Comparison of ENCODE assay signal across 9 cellular contexts in genomic region chr5:160390787-160391696, GRCh38. TPM values are rescaled to one million over a fixed set of nuclear protein-coding genes. Genes with fewer than 3 reads are reported as not detected.
DNase-seq lines count a peak whose midpoint lies in the region; ATAC-seq, FAIRE-seq and TF ChIP-seq lines count a peak whose summit lies in the region.
"Had no signal": no experiment of that assay in that cellular context is flagged by ENCODE, and none has a peak within 500 bp of the region (broad histone marks: within the 10 kb centered on the region; RNA-seq: fewer than 3 reads in every experiment).

No MANE protein-coding gene starts in this region.

- POLR2A ChIA-PET in HepG2 (lab: Yijun Ruan, JAX), result no interaction called here

- no peak overlapping the region for H2AFZ ChIP-seq in HepG2 (ENCODE audit: low read length)

- CTCF ChIA-PET in HepG2 (lab: Yijun Ruan, JAX; ENCODE audit: low intra/inter-chr PET ratio, low total read pairs), result interaction anchor here (0.9 to 1.6 kb wide), 2 partner anchors 192 to 370 kb away, joined by 3 to 12 read pairs; no protein-coding TSS in a partner anchor

- TF ChIP-seq POLR2A in HepG2 (IDR thresholded peaks at IDR 0.05; ENCODE audit: insufficient read depth in 1 of 2, low read depth in 2 of 2, low read length in 2 of 2), result no peak

- H3K4me1 ChIP-seq in HepG2 (ENCODE audit: insufficient read depth, low read length), result no peaks in the 10 kb centered on the region

- H3K9me3 ChIP-seq in HepG2 (ENCODE audit: low read length), result no peaks in the 10 kb centered on the region; the same call in 1 of the 2 replicates

- ATAC-seq in HepG2, result no peak

- no peaks in the 10 kb centered on the region for H4K20me1 ChIP-seq in HepG2 (ENCODE audit: insufficient read depth, low read length)

- TF ChIP-seq EP300 in HepG2 (IDR thresholded peaks at IDR 0.05; ENCODE audit: low read depth in 2 of 2, low read length in 2 of 2), result no peak
- no peak for TF ChIP-seq EP300 in HepG2 (CRISPR knock-in tag; IDR thresholded peaks at IDR 0.05; ENCODE audit: borderline replicate concordance)

- H3K4me2 ChIP-seq in HepG2 (ENCODE audit: low read depth, low read length), result no peak overlapping the region

- H3K4me3 ChIP-seq in HFF-Myc (replicated peaks; ENCODE audit: low read depth, low read length), result no peak overlapping the region
- H3K4me3 ChIP-seq in HepG2 (replicated peaks in 1 of 3; ENCODE audit: insufficient read depth in 1 of 3, low read depth in 2 of 3, low read length in 3 of 3), result no peak overlapping the region

- no peak overlapping the region for H3K27ac ChIP-seq in HepG2 (ENCODE audit: extremely low read length, insufficient read depth, low read length)
- H3K27ac ChIP-seq: epithelial cell of prostate had no signal

- intact Hi-C loops in HepG2 (cut with micrococcal nuclease; ENCODE audit: unreplicated experiment), result loop anchor here (1.0 kb wide), 1 partner anchor 369 kb away; no protein-coding TSS in a partner anchor

- H3K79me2 ChIP-seq in HepG2 (ENCODE audit: insufficient read depth, low read length), result no peaks in the 10 kb centered on the region

- no peaks in the 10 kb centered on the region for H3K36me3 ChIP-seq in HepG2 (replicated peaks in 1 of 2; ENCODE audit: control insufficient read depth in 1 of 2, insufficient read depth in 2 of 2, low read length in 2 of 2)

- TF ChIP-seq RAD21 in HepG2 (CRISPR knock-in tag; IDR thresholded peaks at IDR 0.05), result no peak

- H3K27me3 ChIP-seq in HepG2 (ENCODE audit: control insufficient read depth in 1 of 2, insufficient read depth in 2 of 2, low read length in 2 of 2), result no peaks in the 10 kb centered on the region

- in situ Hi-C loops in HepG2 (cut with HindIII; ENCODE audit: extremely low pct_ligation_motif_present, low pct_unique_long_range_greater_than_20kb), result no loop called here

- peak; percentile 27 for TF ChIP-seq CTCF in HFF-Myc (IDR thresholded peaks at IDR 0.05; ENCODE audit: low read depth, low read length, missing control alignments)
- peak; percentile 25; the same call in 1 of the 2 replicates for TF ChIP-seq CTCF in HepG2 (CRISPR knock-in tag; IDR thresholded peaks at IDR 0.05)

- H3K9ac ChIP-seq in HepG2 (ENCODE audit: insufficient read depth, low read depth, low read length), result no peak overlapping the region

- peak; percentile 38 for DNase-seq in CD1c-positive myeloid dendritic cell (ENCODE audit: extremely low spot score)
- no peak for DNase-seq in HFF-Myc (ENCODE audit: extremely low read depth, low read depth)
- DNase-seq in amniotic stem cell (lab: John Stamatoyannopoulos, UW), result peak; percentile 40
- peak; percentile 23 for DNase-seq in HepG2 (ENCODE audit: low spot score)
- DNase-seq in activated CD4-positive, alpha-beta T cell treated with anti-CD3 and anti-CD28 coated beads for 48 hours, result no peak
- DNase-seq in NCI-H345 (lab: John Stamatoyannopoulos, UW), result no peak
- no peak for DNase-seq in stimulated activated CD4-positive, alpha-beta T cell treated with anti-CD3 and anti-CD28 coated beads, Interleukin-1b, Interleukin-23, amount 100 ng/mL, for 48 hours
- DNase-seq in GOT3 (lab: John Stamatoyannopoulos, UW), result no peak

- BruUV-seq in HepG2 (replicated peaks; lab: Mats Ljungman, UMichigan), result no TSS peak

- no peak for FAIRE-seq in HepG2 (lab: Jason Lieb, UNC)

- WGBS in HepG2 (ENCODE audit: low lambda C conversion rate), result 70% methylated on average over 8 of the region's 8 CpGs

RNA-seq across cellular contexts. Expression of gene FAM200C, which starts 8.8 kb away (rescaled TPM):
- total RNA-seq in HepG2 (2016; rRNA removed; fragmentation: Illumina TruSeq; extraction: Trizol), result 4.7 and 6.4 TPM in 2 replicates
- 1.4 and 1.5 TPM in 2 replicates for total RNA-seq in HepG2 (2016; cell fraction: cytosol; rRNA removed; fragmentation: Illumina TruSeq; extraction: Trizol; ENCODE audit: low read depth)
- 4.8 and 6.4 TPM in 2 replicates for total RNA-seq in HepG2 (2016; cell fraction: insoluble cytoplasmic fraction; rRNA removed; fragmentation: Illumina TruSeq; extraction: Trizol)
- 2.7 and 2.8 TPM in 2 replicates for total RNA-seq in HepG2 (2016; cell fraction: membrane; rRNA removed; fragmentation: Illumina TruSeq; extraction: Trizol)
- 4.6 and 5.8 TPM in 2 replicates for total RNA-seq in HepG2 (2016; cell fraction: nucleus; rRNA removed; fragmentation: Illumina TruSeq; extraction: Trizol)
- polyA plus RNA-seq in HepG2 (2011; rRNA removed), result 2.7 and 3.2 TPM in 2 replicates
- polyA plus RNA-seq in HepG2 (2011; cell fraction: cytosol; rRNA removed), result 1.2 and 1.5 TPM in 2 replicates
- polyA plus RNA-seq in HepG2 (2011; cell fraction: nucleus; rRNA removed), result 2.3 and 3.1 TPM in 2 replicates
- polyA plus RNA-seq in HepG2 (2012), result 2.5 and 3.8 TPM in 2 replicates
- polyA plus RNA-seq in HepG2 (2016; cell fraction: cytosol; fragmentation: Illumina TruSeq; extraction: Trizol; ENCODE audit: low read depth), result 0.40 and 0.49 TPM in 2 replicates
- 3.9 and 4.4 TPM in 2 replicates for polyA plus RNA-seq in HepG2 (2016; cell fraction: insoluble cytoplasmic fraction; fragmentation: Illumina TruSeq; extraction: Trizol; ENCODE audit: low read depth)
- polyA plus RNA-seq in HepG2 (2016; cell fraction: membrane; fragmentation: Illumina TruSeq; extraction: Trizol; ENCODE audit: low read depth), result 0.83 and 1.1 TPM in 2 replicates
- polyA plus RNA-seq in HepG2 (2016; cell fraction: nucleus; fragmentation: Illumina TruSeq; extraction: Trizol; ENCODE audit: insufficient read depth, low read depth), result 6.4 and 6.6 TPM in 2 replicates
- polyA minus RNA-seq in HepG2 (2011; rRNA and poly(A)+ RNA removed; ENCODE audit: low replicate concordance), result 2.0 and 3.0 TPM in 2 replicates
- 1.9 and 2.4 TPM in 2 replicates for polyA minus RNA-seq in HepG2 (2011; cell fraction: cytosol; rRNA and poly(A)+ RNA removed)
- polyA minus RNA-seq in HepG2 (2011; cell fraction: nucleus; rRNA and poly(A)+ RNA removed), result 8.4 and 11.1 TPM in 2 replicates

RNA-seq across cellular contexts. Expression of gene C1QTNF2, which starts 20.6 kb away (rescaled TPM):
- total RNA-seq in HepG2 (2016; rRNA removed; fragmentation: Illumina TruSeq; extraction: Trizol), result not detected in 2 replicates
- total RNA-seq in HepG2 (2016; cell fraction: cytosol; rRNA removed; fragmentation: Illumina TruSeq; extraction: Trizol; ENCODE audit: low read depth), result not detected in 2 replicates
- total RNA-seq in HepG2 (2016; cell fraction: insoluble cytoplasmic fraction; rRNA removed; fragmentation: Illumina TruSeq; extraction: Trizol), result not detected in 2 replicates
- total RNA-seq in HepG2 (2016; cell fraction: membrane; rRNA removed; fragmentation: Illumina TruSeq; extraction: Trizol), result not detected in 2 replicates
- total RNA-seq in HepG2 (2016; cell fraction: nucleus; rRNA removed; fragmentation: Illumina TruSeq; extraction: Trizol), result not detected in 2 replicates
- not detected in 2 replicates for polyA plus RNA-seq in HepG2 (2011; rRNA removed)
- polyA plus RNA-seq in HepG2 (2011; cell fraction: cytosol; rRNA removed), result not detected in 2 replicates
- not detected in 2 replicates for polyA plus RNA-seq in HepG2 (2011; cell fraction: nucleus; rRNA removed)
- not detected in 2 replicates for polyA plus RNA-seq in HepG2 (2012)
- polyA plus RNA-seq in HepG2 (2016; cell fraction: cytosol; fragmentation: Illumina TruSeq; extraction: Trizol; ENCODE audit: low read depth), result not detected in 2 replicates
- polyA plus RNA-seq in HepG2 (2016; cell fraction: insoluble cytoplasmic fraction; fragmentation: Illumina TruSeq; extraction: Trizol; ENCODE audit: low read depth), result not detected in 2 replicates
- not detected in 2 replicates for polyA plus RNA-seq in HepG2 (2016; cell fraction: membrane; fragmentation: Illumina TruSeq; extraction: Trizol; ENCODE audit: low read depth)
- polyA plus RNA-seq in HepG2 (2016; cell fraction: nucleus; fragmentation: Illumina TruSeq; extraction: Trizol; ENCODE audit: insufficient read depth, low read depth), result not detected in 2 replicates
- not detected in 2 replicates for polyA minus RNA-seq in HepG2 (2011; rRNA and poly(A)+ RNA removed; ENCODE audit: low replicate concordance)
- not detected in 2 replicates for polyA minus RNA-seq in HepG2 (2011; cell fraction: cytosol; rRNA and poly(A)+ RNA removed)
- not detected in 2 replicates for polyA minus RNA-seq in HepG2 (2011; cell fraction: nucleus; rRNA and poly(A)+ RNA removed)

RNA-seq across cellular contexts. Expression of gene SLU7, which starts 27.8 kb away (rescaled TPM):
- 39.2 and 52.6 TPM in 2 replicates for total RNA-seq in HepG2 (2016; rRNA removed; fragmentation: Illumina TruSeq; extraction: Trizol)
- total RNA-seq in HepG2 (2016; cell fraction: cytosol; rRNA removed; fragmentation: Illumina TruSeq; extraction: Trizol; ENCODE audit: low read depth), result 5.4 and 6.3 TPM in 2 replicates
- 37.1 and 52.6 TPM in 2 replicates for total RNA-seq in HepG2 (2016; cell fraction: insoluble cytoplasmic fraction; rRNA removed; fragmentation: Illumina TruSeq; extraction: Trizol)
- 12.2 and 13.1 TPM in 2 replicates for total RNA-seq in HepG2 (2016; cell fraction: membrane; rRNA removed; fragmentation: Illumina TruSeq; extraction: Trizol)
- 23.3 and 25.9 TPM in 2 replicates for total RNA-seq in HepG2 (2016; cell fraction: nucleus; rRNA removed; fragmentation: Illumina TruSeq; extraction: Trizol)
- 13.6 and 24.0 TPM in 2 replicates for polyA plus RNA-seq in HepG2 (2011; rRNA removed)
- 10.5 and 14.8 TPM in 2 replicates for polyA plus RNA-seq in HepG2 (2011; cell fraction: cytosol; rRNA removed)
- 8.8 and 11.4 TPM in 2 replicates for polyA plus RNA-seq in HepG2 (2011; cell fraction: nucleus; rRNA removed)
- 36.7 and 47.7 TPM in 2 replicates for polyA plus RNA-seq in HepG2 (2012)
- polyA plus RNA-seq in HepG2 (2016; cell fraction: cytosol; fragmentation: Illumina TruSeq; extraction: Trizol; ENCODE audit: low read depth), result 3.8 and 3.9 TPM in 2 replicates
- 41.9 and 42.0 TPM in 2 replicates for polyA plus RNA-seq in HepG2 (2016; cell fraction: insoluble cytoplasmic fraction; fragmentation: Illumina TruSeq; extraction: Trizol; ENCODE audit: low read depth)
- polyA plus RNA-seq in HepG2 (2016; cell fraction: membrane; fragmentation: Illumina TruSeq; extraction: Trizol; ENCODE audit: low read depth), result 4.5 and 5.5 TPM in 2 replicates
- 29.1 and 31.2 TPM in 2 replicates for polyA plus RNA-seq in HepG2 (2016; cell fraction: nucleus; fragmentation: Illumina TruSeq; extraction: Trizol; ENCODE audit: insufficient read depth, low read depth)
- 3.7 and 8.6 TPM in 2 replicates for polyA minus RNA-seq in HepG2 (2011; rRNA and poly(A)+ RNA removed; ENCODE audit: low replicate concordance)
- 7.6 and 13.9 TPM in 2 replicates for polyA minus RNA-seq in HepG2 (2011; cell fraction: cytosol; rRNA and poly(A)+ RNA removed)
- 25.4 and 32.6 TPM in 2 replicates for polyA minus RNA-seq in HepG2 (2011; cell fraction: nucleus; rRNA and poly(A)+ RNA removed)

RNA-seq across cellular contexts. Expression of gene PTTG1, which starts 30.6 kb away (rescaled TPM):
- 161 and 206 TPM in 2 replicates for total RNA-seq in HepG2 (2016; rRNA removed; fragmentation: Illumina TruSeq; extraction: Trizol)
- 61.6 and 66.4 TPM in 2 replicates for total RNA-seq in HepG2 (2016; cell fraction: cytosol; rRNA removed; fragmentation: Illumina TruSeq; extraction: Trizol; ENCODE audit: low read depth)
- 157 and 223 TPM in 2 replicates for total RNA-seq in HepG2 (2016; cell fraction: insoluble cytoplasmic fraction; rRNA removed; fragmentation: Illumina TruSeq; extraction: Trizol)
- 67.0 and 69.1 TPM in 2 replicates for total RNA-seq in HepG2 (2016; cell fraction: membrane; rRNA removed; fragmentation: Illumina TruSeq; extraction: Trizol)
- total RNA-seq in HepG2 (2016; cell fraction: nucleus; rRNA removed; fragmentation: Illumina TruSeq; extraction: Trizol), result 66.0 and 73.6 TPM in 2 replicates
- polyA plus RNA-seq in HepG2 (2011; rRNA removed), result 53.0 and 102 TPM in 2 replicates
- 166 and 211 TPM in 2 replicates for polyA plus RNA-seq in HepG2 (2011; cell fraction: cytosol; rRNA removed)
- polyA plus RNA-seq in HepG2 (2011; cell fraction: nucleus; rRNA removed), result 50.7 and 64.1 TPM in 2 replicates
- 42.2 and 101 TPM in 2 replicates for polyA plus RNA-seq in HepG2 (2012)
- 50.9 and 58.2 TPM in 2 replicates for polyA plus RNA-seq in HepG2 (2016; cell fraction: cytosol; fragmentation: Illumina TruSeq; extraction: Trizol; ENCODE audit: low read depth)
- 204 and 208 TPM in 2 replicates for polyA plus RNA-seq in HepG2 (2016; cell fraction: insoluble cytoplasmic fraction; fragmentation: Illumina TruSeq; extraction: Trizol; ENCODE audit: low read depth)
- 60.1 and 60.7 TPM in 2 replicates for polyA plus RNA-seq in HepG2 (2016; cell fraction: membrane; fragmentation: Illumina TruSeq; extraction: Trizol; ENCODE audit: low read depth)
- 84.3 and 91.2 TPM in 2 replicates for polyA plus RNA-seq in HepG2 (2016; cell fraction: nucleus; fragmentation: Illumina TruSeq; extraction: Trizol; ENCODE audit: insufficient read depth, low read depth)
- 40.6 and 146 TPM in 2 replicates for polyA minus RNA-seq in HepG2 (2011; rRNA and poly(A)+ RNA removed; ENCODE audit: low replicate concordance)
- polyA minus RNA-seq in HepG2 (2011; cell fraction: cytosol; rRNA and poly(A)+ RNA removed), result 17.1 and 33.2 TPM in 2 replicates
- polyA minus RNA-seq in HepG2 (2011; cell fraction: nucleus; rRNA and poly(A)+ RNA removed), result 21.5 and 33.3 TPM in 2 replicates

Comparison
In these comparisons a context has a peak if more than half of its experiments do, and no peak if none do; other contexts are left out.
1. DNase-seq: peak in CD1c-positive myeloid dendritic cell (single experiment), amniotic stem cell (single experiment) and HepG2 (single experiment); none in HFF-Myc (single experiment), activated CD4-positive, alpha-beta T cell treated with anti-CD3 and anti-CD28 coated beads for 48 hours (single experiment), NCI-H345 (single experiment), stimulated activated CD4-positive, alpha-beta T cell treated with anti-CD3 and anti-CD28 coated beads, Interleukin-1b, Interleukin-23, amount 100 ng/mL, for 48 hours (single experiment) and GOT3 (single experiment).